15 cellular contexts compared by ENCODE assay signal in genomic region chr15:77518458-77518857, GRCh38.
DNase-seq lines count a peak whose midpoint lies in the region; ATAC-seq and TF ChIP-seq lines count a peak whose summit lies in the region.
"Had no signal": no experiment of that assay in that cellular context is flagged by ENCODE, and none has a peak within 500 bp of the region (broad histone marks: within the 10 kb centered on the region; RNA-seq: fewer than 3 reads in every experiment).

No MANE protein-coding gene starts in this region.

- WGBS in endodermal cell (ENCODE audit: insufficient coverage in 1 of 2, insufficient read length in 1 of 2), 2 experiments = 96 to 97% methylated on average over 5 to 6 of the region's 6 CpGs

- CTCF ChIA-PET in WTC11 (lab: Charles Lee) = interaction anchor here (1.0 to 4.1 kb wide), 4 partner anchors 9 to 24 kb away, joined by 3 to 20 read pairs (median 4); no protein-coding TSS in a partner anchor

- H3K27ac ChIP-seq in endodermal cell (ENCODE audit: low read depth, low read length) (no peak overlapping the region), upper lobe of right lung (no peak overlapping the region)

- H3K9me3 ChIP-seq in endodermal cell (ENCODE audit: control insufficient read depth, low read length) = no peaks in the 10 kb centered on the region
- H3K9me3 ChIP-seq in upper lobe of right lung = no peaks in the 10 kb centered on the region

- H3K4me3 Mint-ChIP-seq in WTC11 (no peak overlapping the region), endodermal cell (no peak overlapping the region)
- H3K4me3 Mint-ChIP-seq: B cell; CD4-positive, alpha-beta T cell; GM23338; HFFc6 had no signal

- POLR2A ChIA-PET in WTC11 (lab: Charles Lee) = no interaction called here

- peak; percentile 6 for DNase-seq in WTC11 (ENCODE audit: low spot score)
- peak; percentile 34 for DNase-seq in endodermal cell
- peak; percentile 21 for DNase-seq in sciatic nerve (ENCODE audit: low spot score)
- DNase-seq in upper lobe of right lung = peak; percentile 38
- DNase-seq in erythroblast (lab: John Stamatoyannopoulos, UW) = no peak
- no peak for DNase-seq in GM20000 (ENCODE audit: low spot score)
- DNase-seq: C1 segment of cervical spinal cord; Calu3; CD4-positive, alpha-beta T cell; DMS79; HCEC 1CT; HFFc6 had no signal

- H3K27ac Mint-ChIP-seq in WTC11 = no peak overlapping the region
- H3K27ac Mint-ChIP-seq in endodermal cell = no peak overlapping the region
- H3K27ac Mint-ChIP-seq: B cell; CD4-positive, alpha-beta T cell; GM23338; HFFc6 had no signal

- no peaks in the 10 kb centered on the region for H3K27me3 ChIP-seq in endodermal cell (ENCODE audit: control insufficient read depth, insufficient read depth, low read length, poor library complexity, severe bottlenecking)
- H3K27me3 ChIP-seq in upper lobe of right lung = no peaks in the 10 kb centered on the region

- intact Hi-C loops in sciatic nerve (cut with DNase I) (no loop called here), upper lobe of right lung (cut with DNase I) (no loop called here)

- H3K4me3 ChIP-seq in endodermal cell (ENCODE audit: low read length) (no peak overlapping the region), upper lobe of right lung (no peak overlapping the region)
- H3K4me3 ChIP-seq: GM23338 had no signal

- H3K36me3 Mint-ChIP-seq in WTC11 = 0 out of 2 replicates have a peak, but pooled peaks cover 2% of the 10 kb centered on the region
- no peaks in the 10 kb centered on the region for H3K36me3 Mint-ChIP-seq in endodermal cell (ENCODE audit: low read depth)

- H3K27me3 Mint-ChIP-seq in WTC11 (ENCODE audit: low read depth) = no peaks in the 10 kb centered on the region; the same call in 1 of the 2 replicates
- peaks cover 3% of the 10 kb centered on the region for H3K27me3 Mint-ChIP-seq in endodermal cell (ENCODE audit: insufficient read depth)
- H3K27me3 Mint-ChIP-seq: B cell; CD4-positive, alpha-beta T cell had no signal

- ATAC-seq in WTC11 (no peak), sciatic nerve (no peak), upper lobe of right lung (no peak), GM21576 (IDR thresholded peaks at IDR 0.05; ENCODE audit: unreplicated experiment) (no peak)

- H3K9ac ChIP-seq in endodermal cell (ENCODE audit: extremely low read depth, low read length, poor library complexity, severe bottlenecking) = no peak overlapping the region

- H3K4me1 ChIP-seq in endodermal cell (ENCODE audit: control insufficient read depth, insufficient read depth, low read length) = no peaks in the 10 kb centered on the region
- H3K4me1 ChIP-seq in upper lobe of right lung = peaks cover 6% of the 10 kb centered on the region

- H3K9me3 Mint-ChIP-seq in WTC11 = no peaks in the 10 kb centered on the region
- no peaks in the 10 kb centered on the region for H3K9me3 Mint-ChIP-seq in endodermal cell
- H3K9me3 Mint-ChIP-seq: CD4-positive, alpha-beta T cell; GM23338; HFFc6 had no signal

- H3K4me1 Mint-ChIP-seq in WTC11 (peaks cover 47% of the 10 kb centered on the region), endodermal cell (peaks cover 11% of the 10 kb centered on the region)
- H3K4me1 Mint-ChIP-seq: B cell had no signal

- TF ChIP-seq POLR2A in erythroblast (IDR thresholded peaks at IDR 0.05; ENCODE audit: low read length) = no peak

- TF ChIP-seq CTCF in WTC11 (IDR thresholded peaks at IDR 0.05) (no peak), endodermal cell (conservative IDR thresholded peaks at IDR 0.05) (no peak), upper lobe of right lung (IDR thresholded peaks at IDR 0.05) (no peak), GM20000 (IDR thresholded peaks at IDR 0.05; ENCODE audit: extremely low read depth, missing control alignments) (no peak)

- H3K36me3 ChIP-seq in endodermal cell (ENCODE audit: control insufficient read depth, insufficient read depth, low read length) (no peaks in the 10 kb centered on the region), upper lobe of right lung (no peaks in the 10 kb centered on the region)

TF ChIP-seq in WTC11, 78 proteins besides CTCF, POLR2A, EP300 and RAD21 (continues in another document):
- TF ChIP-seq STAT6 (CRISPR knock-in tag; conservative IDR thresholded peaks at IDR 0.05; ENCODE audit: low read depth) = no peak
- TF ChIP-seq TP53 (CRISPR knock-in tag; IDR thresholded peaks at IDR 0.05) = no peak
- TF ChIP-seq KAT7 (CRISPR knock-in tag; IDR thresholded peaks at IDR 0.05; ENCODE audit: borderline replicate concordance) = no peak
- no peak for TF ChIP-seq ZNF512 (CRISPR knock-in tag; IDR thresholded peaks at IDR 0.05; ENCODE audit: borderline replicate concordance)
- TF ChIP-seq USF1 (CRISPR knock-in tag; IDR thresholded peaks at IDR 0.05) = no peak
- TF ChIP-seq AFF4 (CRISPR knock-in tag; IDR thresholded peaks at IDR 0.05; ENCODE audit: borderline replicate concordance) = no peak
- no peak for TF ChIP-seq PRRX2 (CRISPR knock-in tag; IDR thresholded peaks at IDR 0.05)

Comparison
In these comparisons a context has a peak if more than half of its experiments do, and no peak if none do; other contexts are left out.
1. DNase-seq: peak in WTC11 (single experiment), endodermal cell (single experiment), sciatic nerve (single experiment) and upper lobe of right lung (single experiment); none in erythroblast (0 of 2) and GM20000 (single experiment).